Comparison of ENCODE assay signal across 17 cellular contexts in genomic region chr3:20405731-20406130, GRCh38.
DNase-seq lines count a peak whose midpoint lies in the region; ATAC-seq, FAIRE-seq and TF ChIP-seq lines count a peak whose summit lies in the region.
"Had no signal": no experiment of that assay in that cellular context is flagged by ENCODE, and none has a peak within 500 bp of the region (broad histone marks: within the 10 kb centered on the region; RNA-seq: fewer than 3 reads in every experiment).

No MANE protein-coding gene starts in this region.

- peaks cover 16% of the 10 kb centered on the region for H3K4me1 Mint-ChIP-seq in astrocyte (ENCODE audit: low read depth, unreplicated experiment)
- H3K4me1 Mint-ChIP-seq: natural killer cell had no signal

- no peak overlapping the region for H3K4me3 ChIP-seq in astrocyte (ENCODE audit: insufficient read depth, low read depth, low read length)
- no peak overlapping the region for H3K4me3 ChIP-seq in MG63
- H3K4me3 ChIP-seq: left ventricle myocardium inferior, sigmoid colon had no signal

- no peaks in the 10 kb centered on the region for H3K27me3 Mint-ChIP-seq in astrocyte (ENCODE audit: low read depth, unreplicated experiment)

- peak overlapping the region; percentile 67 for H3K27ac Mint-ChIP-seq in astrocyte (ENCODE audit: unreplicated experiment)
- H3K27ac Mint-ChIP-seq: natural killer cell had no signal

- H3K4me3 Mint-ChIP-seq in astrocyte (ENCODE audit: unreplicated experiment) = no peak overlapping the region
- H3K4me3 Mint-ChIP-seq: natural killer cell had no signal

- H3K79me2 ChIP-seq in astrocyte (ENCODE audit: insufficient read depth, low read length) = no peaks in the 10 kb centered on the region

- no peak overlapping the region for H3K9ac ChIP-seq in astrocyte (ENCODE audit: low read length)
- H3K9ac ChIP-seq: KMS-11 had no signal

- H3K9me3 ChIP-seq in astrocyte (ENCODE audit: insufficient read depth, low read depth, low read length) = no peaks in the 10 kb centered on the region
- H3K9me3 ChIP-seq in MG63 = no peaks in the 10 kb centered on the region
- H3K9me3 ChIP-seq: left ventricle myocardium inferior, sigmoid colon had no signal

- H3K27me3 ChIP-seq in astrocyte (ENCODE audit: insufficient read depth, low read length) (no peaks in the 10 kb centered on the region), MG63 (no peaks in the 10 kb centered on the region)
- H3K27me3 ChIP-seq: sigmoid colon had no signal

- H3K9me3 Mint-ChIP-seq in astrocyte (ENCODE audit: unreplicated experiment) = no peaks in the 10 kb centered on the region

- TF ChIP-seq CTCF in astrocyte (IDR thresholded peaks at IDR 0.05; ENCODE audit: insufficient read depth, low read depth, low read length) = no peak

- no peak for FAIRE-seq in astrocyte (lab: Jason Lieb, UNC)

- peak overlapping the region; percentile 28 for H3K4me2 ChIP-seq in astrocyte (ENCODE audit: low read length)
- H3K4me2 ChIP-seq: KMS-11 had no signal

- H3K36me3 Mint-ChIP-seq in astrocyte (ENCODE audit: low read depth, unreplicated experiment) = no peaks in the 10 kb centered on the region
- H3K36me3 Mint-ChIP-seq: natural killer cell had no signal

- no peak for ATAC-seq in HG03025 (IDR thresholded peaks at IDR 0.05; ENCODE audit: low FRiP score, unreplicated experiment)
- ATAC-seq: activated CD4-positive, CD25-positive, alpha-beta regulatory T cell treated with anti-CD3 and anti-CD28 coated beads, Interleukin-2, amount 50 U/mL, for 24 hours; natural killer cell; SK-N-SH treated with all-trans-retinoic acid at 6 μM for 48 hours had no signal

- DNase-seq in LHCN-M2 (ENCODE audit: low read depth) (peak; percentile 69), astrocyte (ENCODE audit: low read depth) (peak; percentile 58), iris pigment epithelial cell (ENCODE audit: low read depth) (peak; percentile 51), NCI-H1105 (lab: John Stamatoyannopoulos, UW) (no peak), MG63 (no peak), DMS 273 (lab: John Stamatoyannopoulos, UW; ENCODE audit: unreplicated experiment) (no peak)
- DNase-seq: activated T-cell treated with anti-CD3 and anti-CD28 coated beads for 4 hours, glutamatergic neuron, left ventricle myocardium inferior, natural killer cell, NCI-H2081 treated with DMSO at 0.1 percent for 48 hours, sigmoid colon, substantia nigra had no signal

- no peak overlapping the region for H2AFZ ChIP-seq in astrocyte (ENCODE audit: low read depth, low read length)

- no peak overlapping the region for H3K27ac ChIP-seq in astrocyte (ENCODE audit: low read depth, low read length)
- H3K27ac ChIP-seq: KMS-11, left ventricle myocardium inferior, sigmoid colon had no signal

- no peaks in the 10 kb centered on the region for H4K20me1 ChIP-seq in astrocyte (ENCODE audit: insufficient read depth, low read length)

- peaks cover 11% of the 10 kb centered on the region for H3K4me1 ChIP-seq in astrocyte (ENCODE audit: insufficient read depth, low read length)
- H3K4me1 ChIP-seq: left ventricle myocardium inferior, sigmoid colon had no signal

- no peaks in the 10 kb centered on the region for H3K36me3 ChIP-seq in astrocyte (ENCODE audit: insufficient read depth, low read length)
- H3K36me3 ChIP-seq in MG63 = no peaks in the 10 kb centered on the region
- H3K36me3 ChIP-seq: left ventricle myocardium inferior, sigmoid colon had no signal

Comparison
In these comparisons a context has a peak if more than half of its experiments do, and no peak if none do; other contexts are left out.
1. DNase-seq: peak in LHCN-M2 (single experiment), astrocyte (single experiment) and iris pigment epithelial cell (single experiment); none in NCI-H1105 (single experiment), MG63 (single experiment) and DMS 273 (single experiment).